8 cellular contexts compared by ENCODE assay signal in the genomic region with DNA sequence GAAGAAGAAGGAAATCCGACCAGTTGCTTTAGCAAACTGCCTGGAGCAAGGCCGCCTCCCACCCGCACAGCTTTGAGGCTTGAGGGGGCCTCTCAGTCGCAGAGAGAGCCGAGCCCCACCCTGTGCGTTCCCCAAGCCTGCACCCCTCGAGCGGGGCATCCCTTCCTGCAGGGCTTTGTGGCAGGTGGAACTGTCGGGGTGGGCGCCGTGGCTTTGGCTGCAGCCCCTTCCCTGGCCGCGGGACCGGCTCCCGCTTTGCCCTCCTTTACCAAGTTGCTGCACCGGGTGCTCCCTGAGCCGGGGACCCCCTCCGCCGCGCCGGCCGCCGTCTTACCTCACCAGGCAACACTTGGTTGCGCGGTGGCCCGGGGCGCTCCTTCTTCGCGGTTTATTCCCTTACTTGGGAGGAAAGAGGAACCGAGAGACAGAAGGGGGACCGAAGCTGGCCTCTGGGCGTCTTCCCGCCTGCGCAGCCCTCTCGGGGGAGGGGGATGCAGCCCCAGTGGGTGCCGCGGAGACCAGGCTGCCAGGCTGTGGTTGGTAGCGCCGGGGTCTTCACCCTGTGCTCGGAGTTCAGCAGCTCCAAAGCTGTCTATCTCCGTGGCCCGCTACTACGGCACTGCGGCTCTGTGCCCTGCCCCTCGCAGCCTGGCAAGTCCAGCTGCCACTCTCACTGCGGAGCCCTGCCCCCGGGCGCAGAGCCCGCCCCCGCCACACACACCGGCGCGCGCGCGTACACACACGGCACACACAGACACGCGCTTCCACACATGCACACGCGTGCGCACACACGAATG. TPM values are rescaled to one million over a fixed set of nuclear protein-coding genes. Genes with fewer than 3 reads are reported as not detected.
A peak's percentile ranks its signal among the peaks of the same experiment; 100 is the strongest.
DNase-seq lines count a peak whose midpoint lies in the region; ATAC-seq and TF ChIP-seq lines count a peak whose summit lies in the region.

A gene (minus strand): TSS at position 623 of the 797 bp plus-strand sequence. CDS start 41,775 bp downstream, outside the sequence.

- DNase-seq in AG20443 (ENCODE audit: low spot score) (peak; percentile 57), kidney tubule cell (ENCODE audit: low spot score) (peak; percentile 17), NCI-H2171 treated with DMSO at 0.1 percent for 48 hours (lab: John Stamatoyannopoulos, UW) (no peak)
- peak; percentile 8 for DNase-seq in stimulated activated CD4-positive, alpha-beta T cell treated with anti-CD3 and anti-CD28 coated beads, Interleukin-12 subunit alpha, Interleukin-12 subunit beta, amount 100 ng/mL, for 4 hours

- peak within 1 kb of the TSS; percentile 41 for H3K4me2 ChIP-seq in OCI-LY1 (ENCODE audit: low read length)

- H3K4me3 Mint-ChIP-seq in brain, result peak within 1 kb of the TSS; percentile 80 to 89 (median 84)

- ATAC-seq in GM18511 (IDR thresholded peaks at IDR 0.05; ENCODE audit: unreplicated experiment) (peak; percentile 85), HG03066 (IDR thresholded peaks at IDR 0.05; ENCODE audit: low read depth, unreplicated experiment) (peak; percentile 64)

- H3K36me3 Mint-ChIP-seq in brain, result no peaks in the 10 kb centered on the region

- no peak within 1 kb of the TSS for H3K27ac ChIP-seq in OCI-LY1 (ENCODE audit: low read depth, low read length, poor library complexity, severe bottlenecking)

- no peaks in the 10 kb centered on the region for H3K9me3 ChIP-seq in OCI-LY1 (ENCODE audit: low read length)

- H3K27me3 Mint-ChIP-seq in brain, result peaks cover 65% of the 10 kb centered on the region

- H3K79me2 ChIP-seq in OCI-LY1 (ENCODE audit: insufficient read depth, low read length), result no peaks in the 10 kb centered on the region

- no peaks in the 10 kb centered on the region for H4K20me1 ChIP-seq in OCI-LY1 (ENCODE audit: insufficient read depth, low read length)

- H3K27me3 ChIP-seq in OCI-LY1 (ENCODE audit: insufficient read depth, low read length), result no peaks in the 10 kb centered on the region

- H3K4me1 Mint-ChIP-seq in brain, result peaks cover 18% of the 10 kb centered on the region

- H2AFZ ChIP-seq in OCI-LY1 (ENCODE audit: low read length), result no peak within 1 kb of the TSS

- H3K9ac ChIP-seq in OCI-LY1 (ENCODE audit: low read length), result no peak within 1 kb of the TSS

- TF ChIP-seq CTCF in OCI-LY1 (IDR thresholded peaks at IDR 0.05; ENCODE audit: low read length) (no peak), brain (conservative IDR thresholded peaks at IDR 0.05) (no peak)

- peak within 1 kb of the TSS; percentile 31 for H3K4me3 ChIP-seq in OCI-LY1 (ENCODE audit: low read depth, low read length, poor library complexity, severe bottlenecking)

- no peaks in the 10 kb centered on the region for H3F3A ChIP-seq in OCI-LY1 (ENCODE audit: insufficient read depth, low read length)

- H3K27ac Mint-ChIP-seq in brain, result no peak within 1 kb of the TSS

- H3K4me1 ChIP-seq in OCI-LY1 (ENCODE audit: insufficient read depth, low read length, severe bottlenecking), result no peaks in the 10 kb centered on the region

- H3K9me3 Mint-ChIP-seq in brain, result no peaks in the 10 kb centered on the region

- no peaks in the 10 kb centered on the region for H3K9me2 ChIP-seq in OCI-LY1 (ENCODE audit: low read depth, low read length)

- H3K36me3 ChIP-seq in OCI-LY1 (ENCODE audit: insufficient read depth, low read length), result no peaks in the 10 kb centered on the region

RNA-seq across cellular contexts. Expression of the gene that starts here (rescaled TPM):
- polyA plus RNA-seq in brain (ENCODE audit: insufficient read depth, low read depth, low replicate concordance), result 3.8 TPM
